Comparison of ENCODE assay signal across 1 cellular context in the genomic region with DNA sequence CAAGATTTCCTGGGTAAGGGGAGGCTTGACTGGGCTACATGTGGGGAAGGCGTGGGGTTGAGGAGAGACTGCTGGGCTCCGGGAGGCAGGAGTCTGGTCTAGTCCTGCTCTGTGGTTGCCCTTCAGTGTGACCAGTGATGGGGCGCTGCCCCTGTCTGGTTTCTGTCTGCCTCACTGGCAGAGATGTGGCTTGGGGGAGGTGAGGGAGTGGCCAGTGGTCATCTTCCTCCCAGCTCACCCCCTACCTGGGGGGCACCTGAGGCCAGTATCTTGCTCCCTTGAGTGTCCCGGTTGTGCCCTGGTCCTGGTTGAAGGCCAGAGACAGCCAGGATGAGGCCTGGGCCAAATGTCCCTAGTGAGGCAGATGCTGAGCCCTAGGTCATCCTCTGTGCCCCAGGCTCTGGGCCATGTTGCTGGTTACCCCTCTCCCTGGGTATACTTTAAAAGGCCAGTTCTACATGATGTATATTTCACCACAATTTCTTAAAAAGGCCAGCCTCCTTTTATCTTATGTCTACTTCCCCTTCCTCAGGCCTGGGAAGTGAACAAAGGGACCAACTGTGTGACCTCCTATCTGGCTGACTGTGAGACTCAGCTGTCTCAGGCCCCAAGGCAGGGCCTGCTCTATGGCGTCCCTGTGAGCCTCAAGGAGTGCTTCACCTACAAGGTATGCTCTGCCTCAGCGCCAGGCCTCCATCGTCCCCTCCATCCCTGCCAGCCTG.
A peak's percentile ranks its signal among the peaks of the same experiment; 100 is the strongest.
TF ChIP-seq lines count a peak whose summit lies in the region.

No MANE protein-coding gene starts in this region.

TF ChIP-seq in K562, 482 proteins besides CTCF, POLR2A, EP300 and RAD21:
- TF ChIP-seq NBN (IDR thresholded peaks at IDR 0.05; ENCODE audit: low read depth), result no peak
- TF ChIP-seq FOXP1 (CRISPR knock-in tag; IDR thresholded peaks at IDR 0.05), result no peak
- no peak for TF ChIP-seq HDAC6 (IDR thresholded peaks at IDR 0.05; ENCODE audit: low read depth, low read length)
- TF ChIP-seq KLF10 (CRISPR knock-in tag; IDR thresholded peaks at IDR 0.05), result no peak
- TF ChIP-seq, protein P1, sequence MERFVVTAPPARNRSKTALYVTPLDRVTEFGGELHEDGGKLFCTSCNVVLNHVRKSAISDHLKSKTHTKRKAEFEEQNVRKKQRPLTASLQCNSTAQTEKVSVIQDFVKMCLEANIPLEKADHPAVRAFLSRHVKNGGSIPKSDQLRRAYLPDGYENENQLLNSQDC (CRISPR knock-in tag; IDR thresholded peaks at IDR 0.05), result no peak
- peak; percentile 86 for TF ChIP-seq ZKSCAN1 (IDR thresholded peaks at IDR 0.05; ENCODE audit: low read depth, low read length)
- no peak for TF ChIP-seq NFATC3 (IDR thresholded peaks at IDR 0.05)
- peak; percentile 33; the same call in 1 of the 2 replicates for TF ChIP-seq SPI1 (IDR thresholded peaks at IDR 0.05; ENCODE audit: borderline replicate concordance, low read depth, low read length)
- no peak for TF ChIP-seq RFX5 (IDR thresholded peaks at IDR 0.05; ENCODE audit: low read depth, low read length)
- TF ChIP-seq WHSC1 (IDR thresholded peaks at IDR 0.05; ENCODE audit: low read length), result no peak
- no peak for TF ChIP-seq ZBTB8A (IDR thresholded peaks at IDR 0.05; ENCODE audit: partially characterized antibody)
- no peak for TF ChIP-seq RAD51 (IDR thresholded peaks at IDR 0.05; ENCODE audit: borderline replicate concordance, low read depth)
- TF ChIP-seq ETV1 (tag; conservative IDR thresholded peaks at IDR 0.05; ENCODE audit: low read depth), result no peak
- TF ChIP-seq ZFX (CRISPR knock-in tag; IDR thresholded peaks at IDR 0.05), result peak; percentile 47
- TF ChIP-seq, protein P2, sequence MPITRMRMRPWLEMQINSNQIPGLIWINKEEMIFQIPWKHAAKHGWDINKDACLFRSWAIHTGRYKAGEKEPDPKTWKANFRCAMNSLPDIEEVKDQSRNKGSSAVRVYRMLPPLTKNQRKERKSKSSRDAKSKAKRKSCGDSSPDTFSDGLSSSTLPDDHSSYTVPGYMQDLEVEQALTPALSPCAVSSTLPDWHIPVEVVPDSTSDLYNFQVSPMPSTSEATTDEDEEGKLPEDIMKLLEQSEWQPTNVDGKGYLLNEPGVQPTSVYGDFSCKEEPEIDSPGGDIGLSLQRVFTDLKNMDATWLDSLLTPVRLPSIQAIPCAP (CRISPR knock-in tag; IDR thresholded peaks at IDR 0.05; ENCODE audit: borderline replicate concordance), result no peak
- no peak for TF ChIP-seq GTF2A2 (tag; IDR thresholded peaks at IDR 0.05)
- TF ChIP-seq MTF1 (CRISPR knock-in tag; IDR thresholded peaks at IDR 0.05; ENCODE audit: borderline replicate concordance), result no peak
- no peak for TF ChIP-seq JUNB (CRISPR knock-in tag; conservative IDR thresholded peaks at IDR 0.05)
